18 cellular contexts compared by ENCODE assay signal in the genomic region with DNA sequence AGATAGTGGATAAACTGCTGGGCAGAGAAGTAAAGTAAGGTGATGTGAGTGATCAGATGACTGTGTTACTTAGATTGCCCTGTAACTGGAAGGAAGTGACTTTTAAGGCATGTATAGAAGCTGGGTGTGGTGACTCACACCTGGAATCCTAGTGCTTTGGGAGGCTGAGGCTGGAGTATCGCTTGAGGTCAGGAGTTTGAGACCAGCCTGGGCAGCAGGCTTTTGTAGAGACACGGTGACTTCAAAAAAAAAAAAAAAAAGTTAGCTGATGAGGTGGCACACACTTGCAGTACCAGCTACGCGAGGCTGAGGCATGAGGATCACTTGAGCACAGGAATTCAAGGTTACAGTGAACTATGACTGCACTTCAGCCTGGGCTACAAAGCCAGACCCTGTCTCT. TPM values are rescaled to one million over a fixed set of nuclear protein-coding genes. Genes with fewer than 3 reads are reported as not detected.
A peak's percentile ranks its signal among the peaks of the same experiment; 100 is the strongest.
DNase-seq lines count a peak whose midpoint lies in the region; ATAC-seq and TF ChIP-seq lines count a peak whose summit lies in the region.
"Had no signal": no experiment of that assay in that cellular context is flagged by ENCODE, and none has a peak within 500 bp of the region (broad histone marks: within the 10 kb centered on the region; RNA-seq: fewer than 3 reads in every experiment).

No MANE protein-coding gene starts in this region.

- TF ChIP-seq CTCF in activated CD8-positive, alpha-beta T cell treated with anti-CD3 and anti-CD28 coated beads for 36 hours (IDR thresholded peaks at IDR 0.05): no peak
- no peak for TF ChIP-seq CTCF in GM20000 (IDR thresholded peaks at IDR 0.05; ENCODE audit: extremely low read depth, missing control alignments)
- TF ChIP-seq CTCF in progenitor cell of endocrine pancreas (IDR thresholded peaks at IDR 0.05; ENCODE audit: unreplicated experiment): no peak

- no peaks in the 10 kb centered on the region for H3K9me3 ChIP-seq in CD8-positive, alpha-beta memory T cell (ENCODE audit: low read length)
- H3K9me3 ChIP-seq: BLaER1, neutrophil, tibial artery had no signal

- H3K36me3 ChIP-seq in CD8-positive, alpha-beta memory T cell (ENCODE audit: insufficient read depth, low read length): no peaks in the 10 kb centered on the region
- H3K36me3 ChIP-seq: BLaER1, neutrophil, tibial artery had no signal

- peaks cover 54 to 75% (median 72%) of the 10 kb centered on the region in 3 donors for H3K4me1 Mint-ChIP-seq in CD8-positive, alpha-beta memory T cell
- H3K4me1 Mint-ChIP-seq in IgD-negative memory B cell: peaks cover 29 to 36% (median 36%) of the 10 kb centered on the region in 3 donors
- H3K4me1 Mint-ChIP-seq in activated CD8-positive, alpha-beta T cell treated with anti-CD3 and anti-CD28 coated beads for 36 hours (ENCODE audit: low read depth): peaks cover 57% of the 10 kb centered on the region
- H3K4me1 Mint-ChIP-seq in progenitor cell of endocrine pancreas (ENCODE audit: low read depth): peaks cover 26% of the 10 kb centered on the region

- peaks cover 0 to 6% of the 10 kb centered on the region in 2 donors for H3K27me3 Mint-ChIP-seq in CD8-positive, alpha-beta memory T cell
- no peaks in the 10 kb centered on the region for H3K27me3 Mint-ChIP-seq in IgD-negative memory B cell
- no peaks in the 10 kb centered on the region for H3K27me3 Mint-ChIP-seq in activated CD8-positive, alpha-beta T cell treated with anti-CD3 and anti-CD28 coated beads for 36 hours
- H3K27me3 Mint-ChIP-seq in progenitor cell of endocrine pancreas: no peaks in the 10 kb centered on the region
- H3K27me3 Mint-ChIP-seq: memory B cell had no signal

- intact Hi-C loops in activated CD8-positive, alpha-beta T cell treated with anti-CD3 and anti-CD28 coated beads for 36 hours (cut with micrococcal nuclease): no loop called here

- H3K27ac Mint-ChIP-seq in CD8-positive, alpha-beta memory T cell: peak overlapping the region; percentile 70 to 98 (median 90)
- H3K27ac Mint-ChIP-seq in IgD-negative memory B cell (peak overlapping the region in 2 of 3 donors; percentile 69 to 73), progenitor cell of endocrine pancreas (no peak overlapping the region)
- peak overlapping the region; percentile 84 for H3K27ac Mint-ChIP-seq in activated CD8-positive, alpha-beta T cell treated with anti-CD3 and anti-CD28 coated beads for 36 hours
- H3K27ac Mint-ChIP-seq: memory B cell, WTC11 had no signal

- no peaks in the 10 kb centered on the region for H3K27me3 ChIP-seq in CD8-positive, alpha-beta memory T cell (ENCODE audit: insufficient read depth, low read length, poor library complexity, severe bottlenecking)
- H3K27me3 ChIP-seq: BLaER1, neutrophil, tibial artery had no signal

- POLR2A ChIA-PET in CD8-positive, alpha-beta memory T cell (lab: Charles Lee): interaction anchor here (1.9 to 4.8 kb wide), 3 partner anchors 19 to 51 kb away, joined by 10 to 108 read pairs (median 32); partner anchors contain the start of genes CCT8 and LTN1
- POLR2A ChIA-PET in activated CD8-positive, alpha-beta T cell treated with anti-CD3 and anti-CD28 coated beads for 36 hours (lab: Charles Lee): interaction anchor here (0.6 to 9.8 kb wide), 7 partner anchors 11 to 251 kb away, joined by 3 to 80 read pairs (median 5); partner anchors contain the start of genes CCT8 and LTN1

- peaks cover 62% of the 10 kb centered on the region for H3K4me1 ChIP-seq in CD8-positive, alpha-beta memory T cell (ENCODE audit: insufficient read depth, low read length)

- peak in 3 of 5 donors; percentile 7 to 52 (median 21) for DNase-seq in CD8-positive, alpha-beta memory T cell
- DNase-seq in activated CD8-positive, alpha-beta T cell treated with anti-CD3 and anti-CD28 coated beads for 36 hours: peak; percentile 51
- DNase-seq in kidney tubule cell (ENCODE audit: low spot score): peak; percentile 28
- DNase-seq in GM20000 (ENCODE audit: low spot score): no peak
- no peak for DNase-seq in progenitor cell of endocrine pancreas (ENCODE audit: low spot score, unreplicated experiment)
- DNase-seq: aorta; NCI-H2029; NCI-H524 treated with DMSO at 0.1 percent for 48 hours; OCI-M1; stimulated activated CD4-positive, alpha-beta T cell treated with anti-CD3 and anti-CD28 coated beads, Interleukin-2, amount 100 ng/mL, for 24 hours; tibial artery had no signal

- no peak overlapping the region for H3K27ac ChIP-seq in CD8-positive, alpha-beta memory T cell (ENCODE audit: low read depth, low read length)
- H3K27ac ChIP-seq: BLaER1, coronary artery, neutrophil, tibial artery had no signal

- no peak for ATAC-seq in activated CD8-positive, alpha-beta T cell treated with anti-CD3 and anti-CD28 coated beads for 36 hours
- ATAC-seq in HG03460 (IDR thresholded peaks at IDR 0.05; ENCODE audit: unreplicated experiment): no peak
- ATAC-seq: WTC11 had no signal

- no peaks in the 10 kb centered on the region for H3K9me3 Mint-ChIP-seq in CD8-positive, alpha-beta memory T cell
- no peaks in the 10 kb centered on the region for H3K9me3 Mint-ChIP-seq in IgD-negative memory B cell
- H3K9me3 Mint-ChIP-seq in activated CD8-positive, alpha-beta T cell treated with anti-CD3 and anti-CD28 coated beads for 36 hours: peaks cover 3% of the 10 kb centered on the region
- H3K9me3 Mint-ChIP-seq in progenitor cell of endocrine pancreas (ENCODE audit: low read depth): no peaks in the 10 kb centered on the region
- H3K9me3 Mint-ChIP-seq: memory B cell, WTC11 had no signal

- peaks cover 0 to 22% (median 4%) of the 10 kb centered on the region in 3 donors for H3K36me3 Mint-ChIP-seq in CD8-positive, alpha-beta memory T cell
- peaks cover 3% of the 10 kb centered on the region for H3K36me3 Mint-ChIP-seq in IgD-negative memory B cell
- H3K36me3 Mint-ChIP-seq in activated CD8-positive, alpha-beta T cell treated with anti-CD3 and anti-CD28 coated beads for 36 hours (ENCODE audit: low read depth): peaks cover 24% of the 10 kb centered on the region
- no peaks in the 10 kb centered on the region for H3K36me3 Mint-ChIP-seq in progenitor cell of endocrine pancreas (ENCODE audit: insufficient read depth)
- H3K36me3 Mint-ChIP-seq: memory B cell, WTC11 had no signal

- H3K4me3 Mint-ChIP-seq in CD8-positive, alpha-beta memory T cell: peak overlapping the region; percentile 15 to 89 (median 60)
- H3K4me3 Mint-ChIP-seq in IgD-negative memory B cell (peak overlapping the region in 2 of 4 donors; percentile 17 to 96), progenitor cell of endocrine pancreas (ENCODE audit: low read depth) (no peak overlapping the region)
- no peak overlapping the region for H3K4me3 Mint-ChIP-seq in activated CD8-positive, alpha-beta T cell treated with anti-CD3 and anti-CD28 coated beads for 36 hours
- H3K4me3 Mint-ChIP-seq: memory B cell had no signal

- no peak overlapping the region for H3K4me3 ChIP-seq in CD8-positive, alpha-beta memory T cell (ENCODE audit: low read length)
- H3K4me3 ChIP-seq: BLaER1, coronary artery, tibial artery had no signal

- CTCF ChIA-PET in CD8-positive, alpha-beta memory T cell (lab: Charles Lee): interaction anchor here (0.8 to 2.9 kb wide), 2 partner anchors 18 to 20 kb away, joined by 3 to 15 read pairs; no protein-coding TSS in a partner anchor
- CTCF ChIA-PET in activated CD8-positive, alpha-beta T cell treated with anti-CD3 and anti-CD28 coated beads for 36 hours (lab: Charles Lee): no interaction called here

RNA-seq across cellular contexts. Expression of gene USP16, which starts 2.3 kb away (rescaled TPM):
- total RNA-seq in CD8-positive, alpha-beta memory T cell: 10 to 100 TPM; 55.7 to 55.9 TPM
- polyA plus RNA-seq in CD8-positive, alpha-beta memory T cell: 32.5 TPM
- 25.7 TPM for polyA plus RNA-seq in IgD-negative memory B cell
- 10 to 100 TPM; 39.9 TPM for total RNA-seq in activated CD8-positive, alpha-beta T cell treated with anti-CD3 and anti-CD28 coated beads for 36 hours
- 32.5 and 33.9 TPM in 2 replicates for total RNA-seq in progenitor cell of endocrine pancreas

RNA-seq across cellular contexts. Expression of gene RWDD2B, which starts 3.0 kb away (rescaled TPM):
- total RNA-seq in CD8-positive, alpha-beta memory T cell: 10 to 100 TPM; 19.1 to 19.9 TPM
- polyA plus RNA-seq in CD8-positive, alpha-beta memory T cell: 12.1 TPM
- polyA plus RNA-seq in IgD-negative memory B cell: 13.0 TPM
- 10 to 100 TPM; 14.7 to 14.9 TPM for total RNA-seq in activated CD8-positive, alpha-beta T cell treated with anti-CD3 and anti-CD28 coated beads for 36 hours
- total RNA-seq in progenitor cell of endocrine pancreas: 9.3 TPM in 2 replicates

RNA-seq across cellular contexts. Expression of gene LTN1, which starts 29.5 kb away (rescaled TPM):
- total RNA-seq in CD8-positive, alpha-beta memory T cell: 10 to 100 TPM; 22.1 to 23.2 TPM
- 15.7 TPM for polyA plus RNA-seq in CD8-positive, alpha-beta memory T cell
- 15.6 TPM for polyA plus RNA-seq in IgD-negative memory B cell
- total RNA-seq in activated CD8-positive, alpha-beta T cell treated with anti-CD3 and anti-CD28 coated beads for 36 hours: 10 to 100 TPM; 26.7 to 28.0 TPM
- 27.0 and 29.2 TPM in 2 replicates for total RNA-seq in progenitor cell of endocrine pancreas

RNA-seq across cellular contexts. Expression of gene CCT8, which starts 51.3 kb away (rescaled TPM):
- 100 to 1,000 TPM; 401 to 415 TPM for total RNA-seq in CD8-positive, alpha-beta memory T cell
- 138 TPM for polyA plus RNA-seq in CD8-positive, alpha-beta memory T cell
- polyA plus RNA-seq in IgD-negative memory B cell: 141 TPM
- total RNA-seq in activated CD8-positive, alpha-beta T cell treated with anti-CD3 and anti-CD28 coated beads for 36 hours: 100 to 1,000 TPM; 474 to 489 TPM
- 208 and 223 TPM in 2 replicates for total RNA-seq in progenitor cell of endocrine pancreas

Comparison
In these comparisons a context has a peak if more than half of its experiments do, and no peak if none do; other contexts are left out.
1. DNase-seq: peak in CD8-positive, alpha-beta memory T cell (3 of 5), activated CD8-positive, alpha-beta T cell treated with anti-CD3 and anti-CD28 coated beads for 36 hours (single experiment) and kidney tubule cell (single experiment); none in GM20000 (single experiment) and progenitor cell of endocrine pancreas (single experiment).
2. H3K4me3 Mint-ChIP-seq: peak in CD8-positive, alpha-beta memory T cell (7 of 7); none in activated CD8-positive, alpha-beta T cell treated with anti-CD3 and anti-CD28 coated beads for 36 hours (single experiment) and progenitor cell of endocrine pancreas (single experiment).